ENCODE assay signal across 22 cellular contexts in the genomic region with DNA sequence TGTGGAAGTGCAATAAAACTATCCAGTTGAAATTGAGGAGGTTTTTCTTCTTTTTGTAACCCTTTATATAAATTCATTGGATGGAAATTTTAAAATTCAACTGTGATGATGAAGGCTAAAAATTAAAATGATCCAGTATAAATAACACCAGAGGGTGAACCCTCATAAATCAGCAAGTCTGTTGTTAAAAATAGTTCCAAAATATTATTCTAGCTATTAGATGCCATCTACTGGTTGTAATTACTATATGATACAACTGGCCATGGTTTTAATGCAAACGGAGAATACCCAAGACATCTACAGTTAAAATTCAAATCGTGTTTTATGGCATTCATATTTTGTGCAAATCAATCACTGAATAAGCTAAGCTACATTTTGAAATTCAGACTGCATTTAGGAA. TPM values are rescaled to one million over a fixed set of nuclear protein-coding genes. Genes with fewer than 3 reads are reported as not detected.
DNase-seq lines count a peak whose midpoint lies in the region; ATAC-seq and TF ChIP-seq lines count a peak whose summit lies in the region.
"Had no signal": no experiment of that assay in that cellular context is flagged by ENCODE, and none has a peak within 500 bp of the region (broad histone marks: within the 10 kb centered on the region; RNA-seq: fewer than 3 reads in every experiment).

No MANE protein-coding gene starts in this region.

- CTCF ChIA-PET in Panc1 (lab: Charles Lee) = no interaction called here
- CTCF ChIA-PET in activated CD8-positive, alpha-beta T cell treated with anti-CD3 and anti-CD28 coated beads for 36 hours (lab: Charles Lee) = no interaction called here

- no peaks in the 10 kb centered on the region for H3K9me3 Mint-ChIP-seq in naive thymus-derived CD8-positive, alpha-beta T cell
- H3K9me3 Mint-ChIP-seq in activated CD8-positive, alpha-beta T cell treated with anti-CD3 and anti-CD28 coated beads for 36 hours = no peaks in the 10 kb centered on the region
- H3K9me3 Mint-ChIP-seq: activated CD4-positive, alpha-beta memory T cell treated with anti-CD3 and anti-CD28 coated beads, Interleukin-2, amount 10 ng/mL, durations not matched to agents 7 days and 5 days; activated naive CD8-positive, alpha-beta T cell treated with anti-CD3 and anti-CD28 coated beads, Interleukin-2, amount 10 ng/mL, durations not matched to agents 7 days and 5 days had no signal

- peaks cover 3 to 21% (median 8%) of the 10 kb centered on the region in 5 donors for H3K27me3 Mint-ChIP-seq in naive thymus-derived CD8-positive, alpha-beta T cell
- no peaks in the 10 kb centered on the region for H3K27me3 Mint-ChIP-seq in activated CD8-positive, alpha-beta T cell treated with anti-CD3 and anti-CD28 coated beads for 36 hours
- H3K27me3 Mint-ChIP-seq: activated CD4-positive, alpha-beta memory T cell treated with anti-CD3 and anti-CD28 coated beads, Interleukin-2, amount 10 ng/mL, durations not matched to agents 7 days and 5 days; activated naive CD8-positive, alpha-beta T cell treated with anti-CD3 and anti-CD28 coated beads, Interleukin-2, amount 10 ng/mL, durations not matched to agents 7 days and 5 days had no signal

- BruUV-seq in Panc1 (replicated peaks; lab: Mats Ljungman, UMichigan) = no TSS peak

- H3K9me3 ChIP-seq in Panc1 (ENCODE audit: control insufficient read depth, insufficient read depth, low read depth, low read length) = no peaks in the 10 kb centered on the region
- H3K9me3 ChIP-seq: left lung, spleen, transverse colon had no signal

- POLR2A ChIA-PET in Panc1 (lab: Charles Lee) = no interaction called here
- POLR2A ChIA-PET in naive thymus-derived CD8-positive, alpha-beta T cell (lab: Charles Lee) = no interaction called here
- POLR2A ChIA-PET in activated CD8-positive, alpha-beta T cell treated with anti-CD3 and anti-CD28 coated beads for 36 hours (lab: Charles Lee) = no interaction called here

- H3K4me3 Mint-ChIP-seq in naive thymus-derived CD8-positive, alpha-beta T cell = no peak overlapping the region
- no peak overlapping the region for H3K4me3 Mint-ChIP-seq in activated CD8-positive, alpha-beta T cell treated with anti-CD3 and anti-CD28 coated beads for 36 hours
- H3K4me3 Mint-ChIP-seq: activated CD4-positive, alpha-beta memory T cell treated with anti-CD3 and anti-CD28 coated beads, Interleukin-2, amount 10 ng/mL, durations not matched to agents 7 days and 5 days; activated naive CD8-positive, alpha-beta T cell treated with anti-CD3 and anti-CD28 coated beads, Interleukin-2, amount 10 ng/mL, durations not matched to agents 7 days and 5 days; endodermal cell; stimulated activated effector memory CD8-positive, alpha-beta T cell treated with anti-CD3 and anti-CD28 coated beads, Interleukin-12 subunit alpha, Interleukin-12 subunit beta, amount 100 ng/mL, for 72 hours had no signal

- no peak overlapping the region for H3K4me3 ChIP-seq in Panc1 (ENCODE audit: low read depth in 2 of 2, low read length in 2 of 2)
- H3K4me3 ChIP-seq: left lung, spleen, transverse colon had no signal

- intact Hi-C loops in Panc1 (cut with micrococcal nuclease; ENCODE audit: unreplicated experiment) = loop anchor here (10.0 kb wide), 1 partner anchor 237 kb away; no protein-coding TSS in a partner anchor
- intact Hi-C loops in activated CD8-positive, alpha-beta T cell treated with anti-CD3 and anti-CD28 coated beads for 36 hours (cut with micrococcal nuclease) = no loop called here

- DNase-seq in COLO829 (ENCODE audit: low spot score) (peak; percentile 13), G401 (ENCODE audit: low spot score) (peak; percentile 61), Panc1 (ENCODE audit: low read depth, low spot score) (no peak), foreskin keratinocyte (no peak), inferior parietal cortex (ENCODE audit: extremely low spot score) (no peak)
- DNase-seq in naive thymus-derived CD8-positive, alpha-beta T cell = no peak
- no peak for DNase-seq in activated CD8-positive, alpha-beta T cell treated with anti-CD3 and anti-CD28 coated beads for 36 hours
- DNase-seq: activated CD4-positive, alpha-beta memory T cell treated with anti-CD3 and anti-CD28 coated beads, Interleukin-2, amount 10 ng/mL, durations not matched to agents 7 days and 5 days; activated naive CD8-positive, alpha-beta T cell treated with anti-CD3 and anti-CD28 coated beads, Interleukin-2, amount 10 ng/mL, durations not matched to agents 7 days and 5 days; activated T-cell treated with anti-CD3 and anti-CD28 coated beads, Interleukin-2, amount 50 U/mL, for 48 hours; central memory CD4-positive, alpha-beta T cell; endodermal cell; foreskin melanocyte; left lung; NCI-H1417 treated with DMSO at 0.1 percent for 48 hours; posterior cingulate gyrus; RPMI8226; spleen; T-helper 1 cell; transverse colon; WERI-Rb-1 had no signal

- H3K27ac ChIP-seq in Panc1 (ENCODE audit: low read length) (no peak overlapping the region), foreskin keratinocyte (no peak overlapping the region)
- H3K27ac ChIP-seq: left lung, spleen, transverse colon, WERI-Rb-1 had no signal

- no peak for ATAC-seq in Panc1
- ATAC-seq in foreskin keratinocyte = no peak
- no peak for ATAC-seq in naive thymus-derived CD8-positive, alpha-beta T cell
- no peak for ATAC-seq in activated CD8-positive, alpha-beta T cell treated with anti-CD3 and anti-CD28 coated beads for 36 hours
- ATAC-seq: left lung; stimulated activated effector memory CD8-positive, alpha-beta T cell treated with anti-CD3 and anti-CD28 coated beads, Interleukin-12 subunit alpha, Interleukin-12 subunit beta, amount 100 ng/mL, for 72 hours had no signal

- in situ Hi-C loops in G401 (cut with HindIII; ENCODE audit: low sequenced_read_pairs) = no loop called here
- in situ Hi-C loops in Panc1 (cut with HindIII; ENCODE audit: low pct_unique_long_range_greater_than_20kb, low sequenced_read_pairs) = no loop called here

- H3K27me3 ChIP-seq in Panc1 (ENCODE audit: control insufficient read depth, insufficient read depth, low read length) = no peaks in the 10 kb centered on the region
- no peaks in the 10 kb centered on the region for H3K27me3 ChIP-seq in foreskin keratinocyte
- H3K27me3 ChIP-seq: left lung, spleen, transverse colon had no signal

- H3K4me1 Mint-ChIP-seq in naive thymus-derived CD8-positive, alpha-beta T cell = no peaks in the 10 kb centered on the region
- no peaks in the 10 kb centered on the region for H3K4me1 Mint-ChIP-seq in activated CD8-positive, alpha-beta T cell treated with anti-CD3 and anti-CD28 coated beads for 36 hours (ENCODE audit: low read depth)
- H3K4me1 Mint-ChIP-seq: activated CD4-positive, alpha-beta memory T cell treated with anti-CD3 and anti-CD28 coated beads, Interleukin-2, amount 10 ng/mL, durations not matched to agents 7 days and 5 days; activated naive CD8-positive, alpha-beta T cell treated with anti-CD3 and anti-CD28 coated beads, Interleukin-2, amount 10 ng/mL, durations not matched to agents 7 days and 5 days; stimulated activated effector memory CD8-positive, alpha-beta T cell treated with anti-CD3 and anti-CD28 coated beads, Interleukin-12 subunit alpha, Interleukin-12 subunit beta, amount 100 ng/mL, for 72 hours had no signal

- no peaks in the 10 kb centered on the region for H3K36me3 ChIP-seq in Panc1 (ENCODE audit: control insufficient read depth, insufficient read depth, low read length)
- H3K36me3 ChIP-seq: left lung, spleen, transverse colon, WERI-Rb-1 had no signal

- H3K27ac Mint-ChIP-seq in naive thymus-derived CD8-positive, alpha-beta T cell = no peak overlapping the region
- H3K27ac Mint-ChIP-seq in activated CD8-positive, alpha-beta T cell treated with anti-CD3 and anti-CD28 coated beads for 36 hours = no peak overlapping the region
- H3K27ac Mint-ChIP-seq: activated CD4-positive, alpha-beta memory T cell treated with anti-CD3 and anti-CD28 coated beads, Interleukin-2, amount 10 ng/mL, durations not matched to agents 7 days and 5 days; activated naive CD8-positive, alpha-beta T cell treated with anti-CD3 and anti-CD28 coated beads, Interleukin-2, amount 10 ng/mL, durations not matched to agents 7 days and 5 days; endodermal cell; stimulated activated effector memory CD8-positive, alpha-beta T cell treated with anti-CD3 and anti-CD28 coated beads, Interleukin-12 subunit alpha, Interleukin-12 subunit beta, amount 100 ng/mL, for 72 hours had no signal

- H3K36me3 Mint-ChIP-seq in naive thymus-derived CD8-positive, alpha-beta T cell = no peaks in the 10 kb centered on the region
- H3K36me3 Mint-ChIP-seq in activated CD8-positive, alpha-beta T cell treated with anti-CD3 and anti-CD28 coated beads for 36 hours (ENCODE audit: low read depth) = no peaks in the 10 kb centered on the region
- H3K36me3 Mint-ChIP-seq: activated naive CD8-positive, alpha-beta T cell treated with anti-CD3 and anti-CD28 coated beads, Interleukin-2, amount 10 ng/mL, durations not matched to agents 7 days and 5 days; stimulated activated effector memory CD8-positive, alpha-beta T cell treated with anti-CD3 and anti-CD28 coated beads, Interleukin-12 subunit alpha, Interleukin-12 subunit beta, amount 100 ng/mL, for 72 hours had no signal

- H3K4me1 ChIP-seq in Panc1 (ENCODE audit: control insufficient read depth, insufficient read depth, low read length) = no peaks in the 10 kb centered on the region
- no peaks in the 10 kb centered on the region for H3K4me1 ChIP-seq in foreskin keratinocyte
- H3K4me1 ChIP-seq: left lung, spleen, transverse colon had no signal

- TF ChIP-seq CTCF in Panc1 (IDR thresholded peaks at IDR 0.05) (peak; percentile 10; the same call in 1 of the 2 replicates), foreskin keratinocyte (conservative IDR thresholded peaks at IDR 0.05) (peak; percentile 42)
- no peak for TF ChIP-seq CTCF in activated CD8-positive, alpha-beta T cell treated with anti-CD3 and anti-CD28 coated beads for 36 hours (IDR thresholded peaks at IDR 0.05)

RNA-seq across cellular contexts. Expression of gene TMEM200C, which starts 53.8 kb away (rescaled TPM):
- total RNA-seq in G401 (2014; rRNA removed; shearing (Covaris generic)) = not detected in 2 replicates
- total RNA-seq in Panc1 (2021; ENCODE audit: unreplicated experiment) (0.10 TPM), foreskin keratinocyte (0.14 TPM in 1 of 2 replicates, not detected in the other)
- polyA plus RNA-seq in Panc1 (2012; ENCODE audit: insufficient read length) = not detected
- polyA plus RNA-seq in foreskin keratinocyte = 0.02 TPM in 1 of 2 replicates, not detected in the other
- not detected for total RNA-seq in naive thymus-derived CD8-positive, alpha-beta T cell
- not detected for polyA plus RNA-seq in naive thymus-derived CD8-positive, alpha-beta T cell
- not detected for total RNA-seq in activated CD8-positive, alpha-beta T cell treated with anti-CD3 and anti-CD28 coated beads for 36 hours
- total RNA-seq: activated CD4-positive, alpha-beta memory T cell treated with anti-CD3 and anti-CD28 coated beads, Interleukin-2, amount 10 ng/mL, durations not matched to agents 7 days and 5 days; activated naive CD8-positive, alpha-beta T cell treated with anti-CD3 and anti-CD28 coated beads, Interleukin-2, amount 10 ng/mL, durations not matched to agents 7 days and 5 days had no signal

Comparison
In these comparisons a context has a peak if more than half of its experiments do, and no peak if none do; other contexts are left out.
1. DNase-seq: peak in COLO829 (single experiment) and G401 (single experiment); none in Panc1 (single experiment), foreskin keratinocyte (0 of 2), naive thymus-derived CD8-positive, alpha-beta T cell (0 of 10), inferior parietal cortex (single experiment) and activated CD8-positive, alpha-beta T cell treated with anti-CD3 and anti-CD28 coated beads for 36 hours (single experiment).